In genomic region chr7:29337628-29338116, GRCh38 we compare ENCODE assay signal across 12 cellular contexts.
DNase-seq lines count a peak whose midpoint lies in the region; ATAC-seq, FAIRE-seq and TF ChIP-seq lines count a peak whose summit lies in the region.
"Had no signal": no experiment of that assay in that cellular context is flagged by ENCODE, and none has a peak within 500 bp of the region (broad histone marks: within the 10 kb centered on the region; RNA-seq: fewer than 3 reads in every experiment).

No MANE protein-coding gene starts in this region.

- H3K4me1 Mint-ChIP-seq in activated CD8-positive, alpha-beta T cell treated with anti-CD3 and anti-CD28 coated beads for 36 hours (ENCODE audit: low read depth): peaks cover 39% of the 10 kb centered on the region
- H3K4me1 Mint-ChIP-seq in neural progenitor cell: peaks cover 5% of the 10 kb centered on the region

- H3K9me3 Mint-ChIP-seq in activated CD8-positive, alpha-beta T cell treated with anti-CD3 and anti-CD28 coated beads for 36 hours: no peaks in the 10 kb centered on the region
- no peaks in the 10 kb centered on the region for H3K9me3 Mint-ChIP-seq in neural progenitor cell

- no peak for FAIRE-seq in D721Med (lab: Jason Lieb, UNC)
- FAIRE-seq: GM12891 had no signal

- no peak overlapping the region for H3K9ac ChIP-seq in neural progenitor cell
- H3K9ac ChIP-seq: KMS-11 had no signal

- H3K36me3 Mint-ChIP-seq in activated CD8-positive, alpha-beta T cell treated with anti-CD3 and anti-CD28 coated beads for 36 hours (ENCODE audit: low read depth): no peaks in the 10 kb centered on the region
- H3K36me3 Mint-ChIP-seq in neural progenitor cell: no peaks in the 10 kb centered on the region

- H3K79me2 ChIP-seq in neural progenitor cell (ENCODE audit: low read depth): no peaks in the 10 kb centered on the region

- no peak for DNase-seq in heart left ventricle
- DNase-seq in right atrium auricular region (ENCODE audit: low spot score): no peak
- DNase-seq in activated CD8-positive, alpha-beta T cell treated with anti-CD3 and anti-CD28 coated beads for 36 hours: peak; percentile 47
- peak; percentile 2 for DNase-seq in fibroblast of villous mesenchyme (ENCODE audit: low read depth)
- no peak for DNase-seq in substantia nigra (lab: John Stamatoyannopoulos, UW)
- no peak for DNase-seq in D721Med (ENCODE audit: insufficient read length, low spot score)
- DNase-seq in neural progenitor cell (ENCODE audit: low spot score): no peak
- DNase-seq: cortex of kidney had no signal

- 29 to 43% (median 31%) methylated on average over 3 of the region's 3 CpGs for WGBS in heart left ventricle, 4 donors

- H3K36me3 ChIP-seq in heart left ventricle: no peaks in the 10 kb centered on the region
- no peaks in the 10 kb centered on the region for H3K36me3 ChIP-seq in right atrium auricular region
- no peaks in the 10 kb centered on the region for H3K36me3 ChIP-seq in neural progenitor cell

- TF ChIP-seq POLR2A in heart left ventricle (IDR thresholded peaks at IDR 0.05): no peak

- no peaks in the 10 kb centered on the region for H3K27me3 ChIP-seq in heart left ventricle
- no peaks in the 10 kb centered on the region for H3K27me3 ChIP-seq in right atrium auricular region
- no peaks in the 10 kb centered on the region for H3K27me3 ChIP-seq in neural progenitor cell

- peak overlapping the region; percentile 27 for H3K4me3 Mint-ChIP-seq in activated CD8-positive, alpha-beta T cell treated with anti-CD3 and anti-CD28 coated beads for 36 hours
- H3K4me3 Mint-ChIP-seq in neural progenitor cell: no peak overlapping the region

- intact Hi-C loops in heart left ventricle (cut with DNase I): no loop called here
- intact Hi-C loops in activated CD8-positive, alpha-beta T cell treated with anti-CD3 and anti-CD28 coated beads for 36 hours (cut with micrococcal nuclease): loop anchor here (5.0 kb wide), 1 partner anchor 140 kb away; no protein-coding TSS in a partner anchor

- H3K27ac Mint-ChIP-seq in activated CD8-positive, alpha-beta T cell treated with anti-CD3 and anti-CD28 coated beads for 36 hours: peak overlapping the region; percentile 66
- no peak overlapping the region for H3K27ac Mint-ChIP-seq in neural progenitor cell

- no peaks in the 10 kb centered on the region for H4K20me1 ChIP-seq in neural progenitor cell (ENCODE audit: low read depth)

- no peak overlapping the region for H2AFZ ChIP-seq in neural progenitor cell (replicated peaks)

- H3K4me1 ChIP-seq in heart left ventricle (peaks cover 0 to 32% (median 15%) of the 10 kb centered on the region in 12 donors), right atrium auricular region (peaks cover 0 to 13% of the 10 kb centered on the region in 2 donors), neural progenitor cell (no peaks in the 10 kb centered on the region)

- TF ChIP-seq CTCF in heart left ventricle (IDR thresholded peaks at IDR 0.05) (no peak), right atrium auricular region (IDR thresholded peaks at IDR 0.05) (no peak), fibroblast of villous mesenchyme (IDR thresholded peaks at IDR 0.05; ENCODE audit: insufficient read depth, low read depth, low read length) (no peak), D721Med (IDR thresholded peaks at IDR 0.05; ENCODE audit: insufficient read depth, missing control alignments) (no peak), neural progenitor cell (IDR thresholded peaks at IDR 0.05) (no peak)
- TF ChIP-seq CTCF in activated CD8-positive, alpha-beta T cell treated with anti-CD3 and anti-CD28 coated beads for 36 hours (IDR thresholded peaks at IDR 0.05): no peak

- POLR2A ChIA-PET in activated CD8-positive, alpha-beta T cell treated with anti-CD3 and anti-CD28 coated beads for 36 hours (lab: Charles Lee): no interaction called here

- H3K27me3 Mint-ChIP-seq in activated CD8-positive, alpha-beta T cell treated with anti-CD3 and anti-CD28 coated beads for 36 hours: no peaks in the 10 kb centered on the region
- H3K27me3 Mint-ChIP-seq in neural progenitor cell (ENCODE audit: insufficient read depth, low read depth): peaks cover 8% of the 10 kb centered on the region

- CTCF ChIA-PET in activated CD8-positive, alpha-beta T cell treated with anti-CD3 and anti-CD28 coated beads for 36 hours (lab: Charles Lee): interaction anchor here (1.0 to 1.3 kb wide), 2 partner anchors 71 to 147 kb away, joined by 3 to 6 read pairs; no protein-coding TSS in a partner anchor

- H3K4me2 ChIP-seq in neural progenitor cell: no peak overlapping the region
- H3K4me2 ChIP-seq: KMS-11 had no signal

- no peak overlapping the region for H3K4me3 ChIP-seq in heart left ventricle
- H3K4me3 ChIP-seq in right atrium auricular region: no peak overlapping the region
- H3K4me3 ChIP-seq in fibroblast of villous mesenchyme (ENCODE audit: low read depth, low read length): no peak overlapping the region
- H3K4me3 ChIP-seq in neural progenitor cell: no peak overlapping the region

- ATAC-seq in heart left ventricle (peak; percentile 22 to 76 (median 56)), HG03378 (IDR thresholded peaks at IDR 0.05; ENCODE audit: unreplicated experiment) (no peak)
- peak; percentile 91 for ATAC-seq in activated CD8-positive, alpha-beta T cell treated with anti-CD3 and anti-CD28 coated beads for 36 hours
- ATAC-seq: activated CD4-positive, CD25-positive, alpha-beta regulatory T cell treated with anti-CD3 and anti-CD28 coated beads, Interleukin-2, amount 50 U/mL, for 24 hours had no signal

- H3K9me3 ChIP-seq in heart left ventricle (no peaks in the 10 kb centered on the region), right atrium auricular region (no peaks in the 10 kb centered on the region), neural progenitor cell (ENCODE audit: low read depth) (no peaks in the 10 kb centered on the region)

- no peaks in the 10 kb centered on the region for H3F3A ChIP-seq in neural progenitor cell (ENCODE audit: low read depth)

- H3K27ac ChIP-seq in heart left ventricle (peak overlapping the region in 1 of 12 donors; percentile 40), right atrium auricular region (no peak overlapping the region), substantia nigra (ENCODE audit: low read depth, low read length, poor library complexity, severe bottlenecking) (peak overlapping the region; percentile 77), neural progenitor cell (no peak overlapping the region)
- H3K27ac ChIP-seq: KMS-11 had no signal

Comparison
In these comparisons a context has a peak if more than half of its experiments do, and no peak if none do; other contexts are left out.
1. DNase-seq: peak in activated CD8-positive, alpha-beta T cell treated with anti-CD3 and anti-CD28 coated beads for 36 hours (single experiment) and fibroblast of villous mesenchyme (single experiment); none in heart left ventricle (0 of 5), right atrium auricular region (single experiment), substantia nigra (0 of 49), D721Med (single experiment) and neural progenitor cell (single experiment).